Comparison of ENCODE assay signal across 26 cellular contexts in the genomic region with DNA sequence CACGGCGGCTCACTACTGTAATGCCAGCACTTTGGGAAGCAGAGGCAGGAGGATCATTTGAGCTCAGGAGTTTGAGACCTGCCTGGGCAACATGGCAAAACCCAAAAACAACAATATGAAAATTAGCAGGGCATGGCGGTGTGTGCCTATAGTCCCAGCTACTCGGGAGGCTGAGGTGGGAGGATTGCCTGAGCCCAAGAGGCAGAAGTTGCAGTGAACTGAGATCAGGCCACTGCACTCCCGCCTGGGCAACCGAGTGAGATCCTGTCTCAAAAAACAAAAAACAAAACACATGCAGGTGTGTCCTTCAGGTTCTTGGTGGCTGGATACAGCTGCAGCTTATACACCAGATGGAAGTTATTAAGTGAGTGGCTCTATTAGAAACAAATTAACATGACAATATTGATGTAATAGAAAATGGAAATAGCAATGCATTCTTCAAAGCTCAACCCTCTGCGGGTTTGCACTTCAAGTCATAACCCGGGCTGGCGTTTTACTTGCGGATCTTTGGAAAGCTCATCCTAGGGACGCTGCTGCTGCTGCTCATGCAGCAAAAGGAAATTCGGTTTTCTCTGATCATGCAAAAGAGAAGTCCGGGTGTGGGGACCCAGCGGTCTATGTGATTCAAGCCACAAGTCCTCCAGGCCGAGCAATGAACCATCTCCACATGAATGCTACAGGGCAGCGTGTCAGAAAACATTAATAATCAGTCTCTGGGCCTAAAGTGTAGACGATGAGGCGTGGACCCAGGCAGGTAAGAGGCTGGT.
"Had no signal": no experiment of that assay in that cellular context is flagged by ENCODE, and none has a peak within 500 bp of the region (broad histone marks: within the 10 kb centered on the region; RNA-seq: fewer than 3 reads in every experiment).

No MANE protein-coding gene starts in this region.

- H3K4me3 Mint-ChIP-seq: activated CD8-positive, alpha-beta T cell treated with anti-CD3 and anti-CD28 coated beads, Interleukin-2, amount 10 ng/mL, durations not matched to agents 7 days and 5 days; activated naive CD8-positive, alpha-beta T cell treated with anti-CD3 and anti-CD28 coated beads for 36 hours; nephron had no signal

- H3K27ac Mint-ChIP-seq: activated CD8-positive, alpha-beta T cell treated with anti-CD3 and anti-CD28 coated beads, Interleukin-2, amount 10 ng/mL, durations not matched to agents 7 days and 5 days; activated naive CD8-positive, alpha-beta T cell treated with anti-CD3 and anti-CD28 coated beads for 36 hours; nephron had no signal

- H3K27ac ChIP-seq: adrenal gland, body of pancreas, hepatocyte, left ventricle myocardium inferior, spleen, thoracic aorta had no signal

- ATAC-seq: activated CD8-positive, alpha-beta T cell treated with anti-CD3 and anti-CD28 coated beads, Interleukin-2, amount 10 ng/mL, durations not matched to agents 7 days and 5 days; body of pancreas; mucosa of descending colon; right cardiac atrium had no signal

- H3K4me3 ChIP-seq: adrenal gland, body of pancreas, hepatocyte, left ventricle myocardium inferior, lung, mucosa of descending colon, spleen, thoracic aorta had no signal

- FAIRE-seq: colon, endometrium, urothelium cell line had no signal

- H3K36me3 ChIP-seq: adrenal gland, left ventricle myocardium inferior, spleen, thoracic aorta had no signal

- H3K9me3 Mint-ChIP-seq: activated naive CD8-positive, alpha-beta T cell treated with anti-CD3 and anti-CD28 coated beads for 36 hours; nephron had no signal

- DNase-seq: activated CD4-positive, alpha-beta T cell treated with anti-CD3 and anti-CD28 coated beads, Interleukin-2, amount 50 U/mL, for 1 hour; activated CD8-positive, alpha-beta T cell treated with anti-CD3 and anti-CD28 coated beads, Interleukin-2, amount 10 ng/mL, durations not matched to agents 7 days and 5 days; activated effector memory CD4-positive, alpha-beta T cell treated with Interleukin-2 at 50 U/mL for 16 hours; activated naive CD4-positive, alpha-beta T cell treated with Interleukin-2 at 50 U/mL for 16 hours; activated naive CD8-positive, alpha-beta T cell treated with anti-CD3 and anti-CD28 coated beads for 36 hours; adrenal gland; aorta; body of pancreas; dermis blood vessel endothelial cell; effector CD4-positive, alpha-beta T cell; islet precursor cell; left ventricle myocardium inferior; mucosa of descending colon; nucleus accumbens; right cardiac atrium; spleen; stimulated activated naive CD4-positive, alpha-beta T cell; T-helper 2 cell; trophoblast cell had no signal

- H3K27me3 Mint-ChIP-seq: activated naive CD8-positive, alpha-beta T cell treated with anti-CD3 and anti-CD28 coated beads for 36 hours had no signal

- H3K4me2 ChIP-seq: hepatocyte had no signal

- H3K27me3 ChIP-seq: adrenal gland, body of pancreas, hepatocyte, spleen had no signal

- H3K4me1 ChIP-seq: adrenal gland, body of pancreas had no signal

- H3K36me3 Mint-ChIP-seq: activated naive CD8-positive, alpha-beta T cell treated with anti-CD3 and anti-CD28 coated beads for 36 hours had no signal

- H2AFZ ChIP-seq: hepatocyte had no signal

- H3K9me3 ChIP-seq: adrenal gland, body of pancreas, left ventricle myocardium inferior, mucosa of descending colon, spleen, thoracic aorta had no signal
